In genomic region chr16:10740000-10740844, GRCh38 we compare ENCODE assay signal across 1 cellular context.
TF ChIP-seq lines count a peak whose summit lies in the region.

No MANE protein-coding gene starts in this region.

TF ChIP-seq in IMR-90, 13 proteins besides CTCF, POLR2A, EP300 and RAD21:
- no peak for TF ChIP-seq ELK1 (IDR thresholded peaks at IDR 0.05; ENCODE audit: borderline replicate concordance, low read depth, low read length)
- TF ChIP-seq CHD1 (IDR thresholded peaks at IDR 0.05; ENCODE audit: low read depth, low read length), result no peak
- TF ChIP-seq MXI1 (IDR thresholded peaks at IDR 0.05; ENCODE audit: borderline replicate concordance, low read depth, low read length), result no peak
- TF ChIP-seq FOS (IDR thresholded peaks at IDR 0.05; ENCODE audit: low read depth, low read length), result no peak
- TF ChIP-seq RFX5 (IDR thresholded peaks at IDR 0.05; ENCODE audit: low read depth, low read length), result no peak
- TF ChIP-seq BHLHE40 (IDR thresholded peaks at IDR 0.05; ENCODE audit: low read depth, low read length), result no peak
- TF ChIP-seq CEBPB (IDR thresholded peaks at IDR 0.05; ENCODE audit: low read depth, low read length), result no peak
